21 cellular contexts compared by ENCODE assay signal in the genomic region with DNA sequence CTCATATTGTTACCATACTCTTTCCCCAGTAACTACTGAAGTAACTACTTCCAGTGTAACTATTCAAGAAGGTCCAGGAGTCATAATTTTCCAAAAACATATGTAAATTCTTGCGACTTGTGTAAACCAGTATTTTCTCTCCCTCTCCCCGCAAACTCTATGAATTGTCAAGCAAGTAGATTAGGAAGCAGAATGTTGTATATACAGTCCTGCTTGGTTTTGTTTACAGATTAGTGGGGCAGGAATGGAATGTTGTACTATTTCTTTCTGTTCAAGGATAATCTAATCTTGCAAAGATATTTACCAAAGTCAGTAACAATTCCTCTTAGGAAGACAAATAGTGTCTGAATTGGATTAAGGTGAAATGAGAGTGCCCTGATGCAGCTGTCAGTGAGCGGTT.
"Had no signal": no experiment of that assay in that cellular context is flagged by ENCODE, and none has a peak within 500 bp of the region (broad histone marks: within the 10 kb centered on the region; RNA-seq: fewer than 3 reads in every experiment).

No MANE protein-coding gene starts in this region.

- H3K4me3 ChIP-seq: SK-N-MC had no signal

- DNase-seq: activated B cell treated with CpG ODN at 0.5 μM for 24 hours; activated CD4-positive, alpha-beta T cell treated with anti-CD3 and anti-CD28 coated beads for 1 hour; activated CD4-positive, alpha-beta T cell treated with anti-CD3 and anti-CD28 coated beads, Interleukin-2, amount 10 ng/mL, durations not matched to agents 24 days and 14 days; activated CD4-positive, alpha-beta T cell treated with anti-CD3 and anti-CD28 coated beads, Interleukin-2, amount 50 U/mL, for 48 hours; activated CD8-positive, alpha-beta memory T cell treated with anti-CD3 and anti-CD28 coated beads for 24 hours; activated gamma-delta T cell; activated naive CD4-positive, alpha-beta T cell treated with anti-CD3 and anti-CD28 coated beads for 36 hours; activated T-cell treated with anti-CD3 and anti-CD28 coated beads, Interleukin-2, amount 50 U/mL, for 48 hours; KG1; NCI-H1048; NCI-H146; NCI-H187 treated with DMSO at 0.1 percent for 48 hours; NCI-H2081 treated with DMSO at 0.1 percent for 48 hours; NCI-H446; NCI-H524; SIG-M5; T-cell; T-helper 2 cell; T1000 had no signal

- ATAC-seq: activated T-helper 17 cell treated with anti-CD3 and anti-CD28 coated beads, Interleukin-2, amount 50 U/mL, for 72 hours; T-cell had no signal

- H3K27ac ChIP-seq: SK-N-MC had no signal
